1 cellular context compared by ENCODE assay signal in genomic region chr17:47882695-47883588, GRCh38.
TF ChIP-seq lines count a peak whose summit lies in the region.

No MANE protein-coding gene starts in this region.

TF ChIP-seq in HEK293T, 16 proteins besides CTCF, POLR2A, EP300 and RAD21 (continued from another document):
- TF ChIP-seq, protein P1, sequence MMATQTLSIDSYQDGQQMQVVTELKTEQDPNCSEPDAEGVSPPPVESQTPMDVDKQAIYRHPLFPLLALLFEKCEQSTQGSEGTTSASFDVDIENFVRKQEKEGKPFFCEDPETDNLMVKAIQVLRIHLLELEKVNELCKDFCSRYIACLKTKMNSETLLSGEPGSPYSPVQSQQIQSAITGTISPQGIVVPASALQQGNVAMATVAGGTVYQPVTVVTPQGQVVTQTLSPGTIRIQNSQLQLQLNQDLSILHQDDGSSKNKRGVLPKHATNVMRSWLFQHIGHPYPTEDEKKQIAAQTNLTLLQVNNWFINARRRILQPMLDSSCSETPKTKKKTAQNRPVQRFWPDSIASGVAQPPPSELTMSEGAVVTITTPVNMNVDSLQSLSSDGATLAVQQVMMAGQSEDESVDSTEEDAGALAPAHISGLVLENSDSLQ (IDR thresholded peaks at IDR 0.05) = no peak
- TF ChIP-seq L3MBTL2 (conservative IDR thresholded peaks at IDR 0.05) = no peak
- TF ChIP-seq FOXA1 (IDR thresholded peaks at IDR 0.05) = no peak
- no peak for TF ChIP-seq TARDBP (IDR thresholded peaks at IDR 0.05)
- TF ChIP-seq NFRKB (IDR thresholded peaks at IDR 0.05) = no peak
